ENCODE assay signal across 8 cellular contexts in genomic region chr1:108963052-108963686, GRCh38. TPM values are rescaled to one million over a fixed set of nuclear protein-coding genes. Genes with fewer than 3 reads are reported as not detected.
DNase-seq lines count a peak whose midpoint lies in the region; ATAC-seq and TF ChIP-seq lines count a peak whose summit lies in the region.

Gene CLCC1, minus strand, starts transcription at chr1:108963484. Its CDS starts 13,047 bp downstream, at chr1:108950437.

- peak; percentile 89 for ATAC-seq in HG02571 (IDR thresholded peaks at IDR 0.05; ENCODE audit: unreplicated experiment)
- peak; percentile 96 for ATAC-seq in SK-N-SH treated with all-trans-retinoic acid at 6 μM for 48 hours
- ATAC-seq in activated naive CD4-positive, alpha-beta T cell treated with anti-CD3 and anti-CD28 coated beads, Interleukin-2, amount 50 U/mL, for 72 hours: peak; percentile 96
- ATAC-seq in omental fat pad (ENCODE audit: low FRiP score): peak; percentile 97

- H3K36me3 ChIP-seq in testis (ENCODE audit: low read depth, missing control alignments): no peaks in the 10 kb centered on the region

- no peaks in the 10 kb centered on the region for H3K27me3 ChIP-seq in testis

- intact Hi-C loops in testis (cut with DNase I; ENCODE audit: low total_unique reads): no loop called here

- peak; percentile 29 for TF ChIP-seq POLR2A in testis (IDR thresholded peaks at IDR 0.05)

- DNase-seq in GM04504 (ENCODE audit: low read depth) (peak; percentile 74), NCI-H1092 (lab: John Stamatoyannopoulos, UW) (peak; percentile 90), glomerular endothelial cell (ENCODE audit: extremely low read depth, low read depth, low spot score) (peak; percentile 27), omental fat pad (ENCODE audit: low spot score) (peak; percentile 80), testis (peak; percentile 96)
- DNase-seq in activated naive CD4-positive, alpha-beta T cell treated with anti-CD3 and anti-CD28 coated beads, Interleukin-2, amount 50 U/mL, for 72 hours (ENCODE audit: low spot score in 2 of 2): peak; percentile 91 to 92

- H3K27ac Mint-ChIP-seq in activated naive CD4-positive, alpha-beta T cell treated with anti-CD3 and anti-CD28 coated beads, Interleukin-2, amount 50 U/mL, for 72 hours: peak within 1 kb of the TSS; percentile 90 to 95

- peak within 1 kb of the TSS; percentile 77 to 95 for H3K4me3 ChIP-seq in testis

- no peaks in the 10 kb centered on the region for H3K9me3 Mint-ChIP-seq in activated naive CD4-positive, alpha-beta T cell treated with anti-CD3 and anti-CD28 coated beads, Interleukin-2, amount 50 U/mL, for 72 hours

- TF ChIP-seq CTCF in omental fat pad (IDR thresholded peaks at IDR 0.05): no peak
- peak in 1 of 3 experiments; percentile 5 for TF ChIP-seq CTCF in testis (IDR thresholded peaks at IDR 0.05)

- peaks cover 17% of the 10 kb centered on the region for H3K4me1 ChIP-seq in testis

- H3K27ac ChIP-seq in testis: peak within 1 kb of the TSS; percentile 92 to 98

- peaks cover 17 to 26% of the 10 kb centered on the region in 2 donors for H3K36me3 Mint-ChIP-seq in activated naive CD4-positive, alpha-beta T cell treated with anti-CD3 and anti-CD28 coated beads, Interleukin-2, amount 50 U/mL, for 72 hours

- no peaks in the 10 kb centered on the region for H3K9me3 ChIP-seq in testis

- 1% methylated on average over 26 to 65 of the region's 72 CpGs for WGBS in testis, 2 donors

TF ChIP-seq in SK-N-SH treated with all-trans-retinoic acid at 6 μM for 48 hours, 23 proteins besides CTCF, POLR2A, EP300 and RAD21:
- TF ChIP-seq TOX (CRISPR knock-in tag; IDR thresholded peaks at IDR 0.05; ENCODE audit: borderline replicate concordance): no peak
- no peak for TF ChIP-seq CSDC2 (CRISPR knock-in tag; IDR thresholded peaks at IDR 0.05)
- TF ChIP-seq TSHZ2 (CRISPR knock-in tag; IDR thresholded peaks at IDR 0.05): peak; percentile 52; the same call in 1 of the 2 replicates
- TF ChIP-seq RARB (CRISPR knock-in tag; IDR thresholded peaks at IDR 0.05): no peak
- peak; percentile 90 for TF ChIP-seq ZFP3 (CRISPR knock-in tag; IDR thresholded peaks at IDR 0.05)
- TF ChIP-seq BACH2 (CRISPR knock-in tag; IDR thresholded peaks at IDR 0.05; ENCODE audit: borderline replicate concordance): no peak
- TF ChIP-seq ARNTL (CRISPR knock-in tag; IDR thresholded peaks at IDR 0.05; ENCODE audit: borderline replicate concordance, low read depth): no peak
- TF ChIP-seq SNAI2 (CRISPR knock-in tag; IDR thresholded peaks at IDR 0.05): no peak
- no peak for TF ChIP-seq TCF4 (CRISPR knock-in tag; IDR thresholded peaks at IDR 0.05; ENCODE audit: borderline replicate concordance)
- TF ChIP-seq ISL1 (CRISPR knock-in tag; IDR thresholded peaks at IDR 0.05): no peak
- TF ChIP-seq POU6F1 (CRISPR knock-in tag; IDR thresholded peaks at IDR 0.05; ENCODE audit: borderline replicate concordance, low read depth): no peak
- no peak for TF ChIP-seq GLIS3 (CRISPR knock-in tag; IDR thresholded peaks at IDR 0.05)
- TF ChIP-seq ZNF8 (CRISPR knock-in tag; IDR thresholded peaks at IDR 0.05): no peak
- no peak for TF ChIP-seq ZFP30 (CRISPR knock-in tag; IDR thresholded peaks at IDR 0.05)

RNA-seq across cellular contexts. Expression of gene CLCC1, which starts in this region (rescaled TPM):
- total RNA-seq in activated naive CD4-positive, alpha-beta T cell treated with anti-CD3 and anti-CD28 coated beads, Interleukin-2, amount 50 U/mL, for 72 hours: 10 to 100 TPM; 15.5 to 19.9 TPM
- 19.5 and 19.7 TPM in 2 replicates for total RNA-seq in glomerular endothelial cell
- 10 to 100 TPM; 19.2 to 30.6 (median 26.7) TPM for total RNA-seq in omental fat pad
- 10 to 100 TPM; 23.6 to 34.6 TPM for total RNA-seq in testis
- polyA plus RNA-seq in testis (ENCODE audit: insufficient read depth, low read depth, low replicate concordance): 16.4 TPM

Comparison
In these comparisons a context has a peak if more than half of its experiments do, and no peak if none do; other contexts are left out.
1. Peak in every context shown above with its lines: DNase-seq, ATAC-seq, H3K4me3 ChIP-seq and H3K27ac ChIP-seq.
2. DNase-seq: peak in every context shown above with its lines; median percentile 96 in testis; 92 in activated naive CD4-positive, alpha-beta T cell treated with anti-CD3 and anti-CD28 coated beads, Interleukin-2, amount 50 U/mL, for 72 hours; 90 in NCI-H1092; 80 in omental fat pad; 74 in GM04504; 27 in glomerular endothelial cell.